ENCODE assay signal across 15 cellular contexts in genomic region chr11:119688362-119688761, GRCh38.
"Had no signal": no experiment of that assay in that cellular context is flagged by ENCODE, and none has a peak within 500 bp of the region (broad histone marks: within the 10 kb centered on the region; RNA-seq: fewer than 3 reads in every experiment).

No MANE protein-coding gene starts in this region.

- H3K36me3 ChIP-seq: brain microvascular endothelial cell, tibial nerve, WERI-Rb-1 had no signal

- H3K27ac ChIP-seq: brain microvascular endothelial cell, parathyroid adenoma, tibial nerve, WERI-Rb-1 had no signal

- DNase-seq: activated CD4-positive, alpha-beta memory T cell treated with anti-CD3 and anti-CD28 coated beads, Interleukin-2, amount 10 ng/mL, durations not matched to agents 7 days and 5 days; activated CD4-positive, alpha-beta T cell treated with anti-CD3 and anti-CD28 coated beads for 36 hours; activated gamma-delta T cell; activated T-cell treated with anti-CD3 and anti-CD28 coated beads, Interleukin-2, amount 50 U/mL, for 48 hours; amygdala; brain microvascular endothelial cell; cerebellar nuclear complex; erythroblast; immature natural killer cell; left cardiac atrium; T-helper 1 cell; WERI-Rb-1 had no signal

- H3K4me1 ChIP-seq: parathyroid adenoma had no signal

- ATAC-seq: activated CD4-positive, alpha-beta T cell treated with anti-CD3 and anti-CD28 coated beads for 36 hours; left cardiac atrium had no signal

- H3K4me3 ChIP-seq: lung, tibial nerve had no signal

- H3K27me3 ChIP-seq: brain microvascular endothelial cell, tibial nerve had no signal

- H3K9me3 ChIP-seq: tibial nerve had no signal
